In the genomic region with DNA sequence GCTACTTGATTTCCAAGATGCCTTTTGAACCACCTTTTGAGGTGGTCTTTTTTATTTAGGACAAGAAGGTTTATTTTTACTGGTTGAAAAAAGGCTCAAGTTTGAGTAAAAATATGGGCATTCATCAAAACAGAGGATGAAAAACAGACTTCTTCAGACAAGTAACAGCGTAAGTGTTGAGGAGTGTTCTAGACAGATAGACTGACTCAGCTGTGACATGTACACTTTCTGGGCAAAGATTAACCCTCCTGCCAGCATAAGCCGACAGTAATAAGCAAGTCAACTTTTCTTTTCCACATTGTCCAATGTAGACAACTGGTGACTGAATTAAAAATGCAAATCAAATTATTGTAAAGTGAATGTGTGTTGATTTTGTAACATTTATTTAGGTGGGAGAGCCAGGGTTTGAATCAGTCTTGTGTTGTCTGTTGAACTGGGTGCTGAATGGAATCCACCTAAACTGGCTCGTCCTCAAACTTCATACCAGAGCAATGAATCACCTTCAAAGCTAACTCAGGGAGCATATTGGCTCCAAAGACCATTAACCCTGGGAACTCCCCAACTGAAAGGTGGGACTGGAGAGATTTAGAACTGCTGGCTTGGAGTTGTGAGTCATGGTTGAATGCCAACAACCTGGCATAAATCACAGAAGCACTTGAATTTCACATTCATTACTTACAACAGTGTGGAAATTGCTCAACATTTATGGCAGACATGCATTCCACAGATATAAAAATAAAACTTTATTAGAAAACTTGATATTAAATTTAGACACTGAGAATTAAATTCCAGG, we compare ENCODE assay signal across 8 cellular contexts.
A peak's percentile ranks its signal among the peaks of the same experiment; 100 is the strongest.
DNase-seq lines count a peak whose midpoint lies in the region; ATAC-seq lines count a peak whose summit lies in the region.

No MANE protein-coding gene starts in this region.

- DNase-seq in Right ventricle myocardium superior: no peak
- DNase-seq in cardiac septum (ENCODE audit: low spot score): no peak
- DNase-seq in astrocyte of the hippocampus (ENCODE audit: low read depth, low spot score): peak; percentile 95
- peak; percentile 100 for DNase-seq in kidney glomerular epithelial cell (lab: John Stamatoyannopoulos, UW)
- DNase-seq in activated gamma-delta T cell (lab: John Stamatoyannopoulos, UW): no peak
- no peak for DNase-seq in activated gamma-delta T cell treated with Interleukin-2 at 50 U/mL for 16 hours

- intact Hi-C loops in Right ventricle myocardium superior (cut with DNase I): no loop called here
- intact Hi-C loops in cardiac septum (cut with DNase I): no loop called here

- ATAC-seq in Right ventricle myocardium superior (ENCODE audit: poor library complexity) (peak; percentile 86), GM18511 (IDR thresholded peaks at IDR 0.05; ENCODE audit: unreplicated experiment) (no peak), HG02610 (IDR thresholded peaks at IDR 0.05; ENCODE audit: unreplicated experiment) (no peak)

Comparison
In these comparisons a context has a peak if more than half of its experiments do, and no peak if none do; other contexts are left out.
1. DNase-seq: peak in astrocyte of the hippocampus (single experiment) and kidney glomerular epithelial cell (single experiment); none in Right ventricle myocardium superior (single experiment), cardiac septum (single experiment), activated gamma-delta T cell (single experiment) and activated gamma-delta T cell treated with Interleukin-2 at 50 U/mL for 16 hours (single experiment).